In genomic region chr9:4717815-4718214, GRCh38 we compare ENCODE assay signal across 23 cellular contexts. TPM values are rescaled to one million over a fixed set of nuclear protein-coding genes. Genes with fewer than 3 reads are reported as not detected.
A peak's percentile ranks its signal among the peaks of the same experiment; 100 is the strongest.
DNase-seq lines count a peak whose midpoint lies in the region; ATAC-seq and TF ChIP-seq lines count a peak whose summit lies in the region.
"Had no signal": no experiment of that assay in that cellular context is flagged by ENCODE, and none has a peak within 500 bp of the region (broad histone marks: within the 10 kb centered on the region; RNA-seq: fewer than 3 reads in every experiment).

No MANE protein-coding gene starts in this region.

- H3K4me1 ChIP-seq in left ventricle myocardium inferior (peaks cover 6% of the 10 kb centered on the region), gastrocnemius medialis (peaks cover 11 to 18% of the 10 kb centered on the region in 2 donors)
- H3K4me1 ChIP-seq: Caco-2 had no signal

- H3K4me3 ChIP-seq in SK-N-MC, result no peak overlapping the region
- H3K4me3 ChIP-seq in left ventricle myocardium inferior, result no peak overlapping the region
- H3K4me3 ChIP-seq in gastrocnemius medialis, result no peak overlapping the region
- H3K4me3 ChIP-seq: GM12878, PC-9 had no signal

- TF ChIP-seq POLR2A in gastrocnemius medialis (IDR thresholded peaks at IDR 0.05) (no peak), erythroblast (IDR thresholded peaks at IDR 0.05; ENCODE audit: low read length) (no peak)

- 0 out of 2 replicates have a peak overlapping the region, but pooled peaks have one; percentile 16 for H3K27ac ChIP-seq in SK-N-MC
- H3K27ac ChIP-seq in angular gyrus (ENCODE audit: low read depth, low read length), result peak overlapping the region; percentile 12
- H3K27ac ChIP-seq in left ventricle myocardium inferior (replicated peaks), result peak overlapping the region; percentile 11
- H3K27ac ChIP-seq in gastrocnemius medialis, result peak overlapping the region in 3 of 4 donors; percentile 27 to 55 (median 50)
- H3K27ac ChIP-seq: C4-2B, PC-9 had no signal

- DNase-seq in SK-N-MC (ENCODE audit: low read depth, low spot score) (no peak), left ventricle myocardium inferior (no peak), gastrocnemius medialis (peak in 1 of 2 donors; percentile 51), RKO (ENCODE audit: low spot score) (no peak), erythroblast (lab: John Stamatoyannopoulos, UW) (no peak), SIG-M5 (lab: John Stamatoyannopoulos, UW) (no peak)
- DNase-seq: Caco-2; CD8-positive, alpha-beta T cell; HCEC 1CT; KBM-7; MV-4-11; NCI-H1105 treated with DMSO at 0.1 percent for 48 hours; NCI-H2029; NCI-H446; NCI-H526; PC-9; RPMI8226; SHP77 treated with DMSO at 0.1 percent for 48 hours; SK-N-SH had no signal

- ATAC-seq in gastrocnemius medialis, result peak; percentile 71 to 92
- ATAC-seq: CD8-positive, alpha-beta T cell; GM12878 had no signal

- no peaks in the 10 kb centered on the region for H3K27me3 ChIP-seq in left ventricle myocardium inferior (ENCODE audit: low read depth)
- no peaks in the 10 kb centered on the region for H3K27me3 ChIP-seq in gastrocnemius medialis

- peaks cover 92% of the 10 kb centered on the region for H3K36me3 ChIP-seq in SK-N-MC (ENCODE audit: insufficient read depth, low read length)
- H3K36me3 ChIP-seq in left ventricle myocardium inferior, result peaks cover 82% of the 10 kb centered on the region
- peaks cover 0 to 64% of the 10 kb centered on the region in 2 donors for H3K36me3 ChIP-seq in gastrocnemius medialis

- H3K9ac ChIP-seq in SK-N-MC (ENCODE audit: insufficient read length), result no peak overlapping the region
- H3K9ac ChIP-seq: SK-N-SH had no signal

- in situ Hi-C loops in gastrocnemius medialis (cut with MboI; ENCODE audit: low sequenced_read_pairs in 4 of 4), result loop anchor here in 1 of 4 donors (25.0 kb wide), 1 partner anchor 94 kb away; no protein-coding TSS in a partner anchor

- intact Hi-C loops in left ventricle myocardium inferior (cut with micrococcal nuclease) (no loop called here), gastrocnemius medialis (cut with DNase I; ENCODE audit: low total_unique reads) (no loop called here)

- H3K9me3 ChIP-seq in SK-N-MC (ENCODE audit: low read depth, low read length), result no peaks in the 10 kb centered on the region
- no peaks in the 10 kb centered on the region for H3K9me3 ChIP-seq in left ventricle myocardium inferior (replicated peaks)
- no peaks in the 10 kb centered on the region for H3K9me3 ChIP-seq in gastrocnemius medialis
- H3K9me3 ChIP-seq: Caco-2, SK-N-SH had no signal

- TF ChIP-seq CTCF in left ventricle myocardium inferior (IDR thresholded peaks at IDR 0.05; ENCODE audit: borderline replicate concordance), result no peak
- no peak for TF ChIP-seq CTCF in gastrocnemius medialis (IDR thresholded peaks at IDR 0.05 in 4 of 5, conservative IDR thresholded peaks at IDR 0.05 in 1 of 5)

RNA-seq across cellular contexts. Expression of gene AK3, which starts 23.2 kb away (rescaled TPM):
- 197 TPM for total RNA-seq in left ventricle myocardium inferior
- total RNA-seq in gastrocnemius medialis, result 100 to 1,000 TPM; 163 to 270 (median 188) TPM

RNA-seq across cellular contexts. Expression of gene CDC37L1, which starts 38.4 kb away (rescaled TPM):
- total RNA-seq in left ventricle myocardium inferior (42.4 TPM), gastrocnemius medialis (100 to 1,000 TPM in 3 of 4 donors, 10 to 100 TPM in 1; 91.1 to 157 (median 131) TPM)

RNA-seq across cellular contexts. Expression of gene SPATA6L, which starts 51.5 kb away (rescaled TPM):
- total RNA-seq in left ventricle myocardium inferior, result 0.96 TPM
- under 1 TPM in 2 of 4 donors, not detected in 2; 0.39 to 0.44 TPM for total RNA-seq in gastrocnemius medialis
- total RNA-seq: LHCN-M2 had no signal

RNA-seq across cellular contexts. Expression of gene PLPP6, which starts 55.7 kb away (rescaled TPM):
- 2.1 TPM for total RNA-seq in left ventricle myocardium inferior
- total RNA-seq in gastrocnemius medialis, result 1 to 10 TPM; 2.5 to 3.1 (median 2.5) TPM
